ENCODE assay signal across 14 cellular contexts in genomic region chr2:177467646-177468045, GRCh38.
A peak's percentile ranks its signal among the peaks of the same experiment; 100 is the strongest.
DNase-seq lines count a peak whose midpoint lies in the region; ATAC-seq, FAIRE-seq and TF ChIP-seq lines count a peak whose summit lies in the region.
"Had no signal": no experiment of that assay in that cellular context is flagged by ENCODE, and none has a peak within 500 bp of the region (broad histone marks: within the 10 kb centered on the region; RNA-seq: fewer than 3 reads in every experiment).

No MANE protein-coding gene starts in this region.

- H3K9ac ChIP-seq in K562 (ENCODE audit: insufficient read depth in 1 of 2, low read depth in 2 of 2, low read length in 2 of 2) = no peak overlapping the region
- H3K9ac ChIP-seq: BLaER1 had no signal

- FAIRE-seq in K562 (lab: Jason Lieb, UNC) = no peak
- FAIRE-seq: HTR-8/SVneo had no signal

- H3K9me3 ChIP-seq in K562 (replicated peaks; ENCODE audit: control insufficient read depth, insufficient read depth, low read depth, low read length) = no peaks in the 10 kb centered on the region; the same call in 1 of the 2 replicates

- 71% methylated on average over 1 of the region's 1 CpG for WGBS in K562 (ENCODE audit: insufficient coverage, low coverage, missing lambda C conversion rate)

- H3K9me1 ChIP-seq in K562 (ENCODE audit: control insufficient read depth, insufficient read depth, low read length) = no peaks in the 10 kb centered on the region

- no peak overlapping the region for H2AFZ ChIP-seq in K562 (ENCODE audit: low read depth, low read length)

- no peak overlapping the region for H3K4me2 ChIP-seq in K562 (ENCODE audit: insufficient read depth, low read length)
- H3K4me2 ChIP-seq: BLaER1 had no signal

- POLR2A ChIA-PET in K562 (lab: Yijun Ruan, JAX) = no interaction called here

- H3K4me3 ChIP-seq in K562 (no peak overlapping the region), kidney epithelial cell (ENCODE audit: low read depth, low read length) (no peak overlapping the region)
- H3K4me3 ChIP-seq: BLaER1, dorsolateral prefrontal cortex had no signal

- H3K4me1 ChIP-seq in K562 (replicated peaks in 1 of 2; ENCODE audit: control insufficient read depth in 2 of 2, insufficient read depth in 2 of 2, low read length in 2 of 2) = peaks cover 0 to 6% of the 10 kb centered on the region in 2 experiments; a peak in 1 of 5 replicates
- H3K4me1 ChIP-seq: BLaER1 had no signal

- intact Hi-C loops in K562 (cut with micrococcal nuclease) = no loop called here

- in situ Hi-C loops in K562 (cut with MboI) = no loop called here

- H3K27me3 ChIP-seq in K562 (ENCODE audit: control insufficient read depth in 2 of 2, insufficient read depth in 2 of 2, low read length in 2 of 2) = no peaks in the 10 kb centered on the region
- H3K27me3 ChIP-seq in kidney epithelial cell (ENCODE audit: control insufficient read depth, insufficient read depth, low read length) = no peaks in the 10 kb centered on the region
- H3K27me3 ChIP-seq: BLaER1, dorsolateral prefrontal cortex had no signal

- DNase-seq in EL (peak; percentile 47), MV-4-11 (lab: John Stamatoyannopoulos, UW) (peak; percentile 60), K562 (ENCODE audit: extremely low read depth in 1 of 4, low spot score in 3 of 4) (no peak), kidney epithelial cell (ENCODE audit: low read depth) (peak; percentile 21), cerebellar cortex (ENCODE audit: low spot score) (no peak), glomerular visceral epithelial cell (ENCODE audit: extremely low spot score) (no peak), epidermal melanocyte (ENCODE audit: insufficient read length, low spot score) (no peak)
- DNase-seq: dorsolateral prefrontal cortex; naive thymus-derived CD8-positive, alpha-beta T cell; NCI-H1417 treated with DMSO at 0.1 percent for 48 hours; NCI-H526 had no signal

- ATAC-seq in K562 (no peak), HG03342 (IDR thresholded peaks at IDR 0.05; ENCODE audit: unreplicated experiment) (no peak)
- ATAC-seq: naive thymus-derived CD8-positive, alpha-beta T cell had no signal

- no peak overlapping the region for H3K27ac ChIP-seq in K562 (ENCODE audit: extremely low read depth, low read depth, low read length)
- H3K27ac ChIP-seq: BLaER1, dorsolateral prefrontal cortex had no signal

- TF ChIP-seq RAD21 in K562 (CRISPR knock-in tag; conservative IDR thresholded peaks at IDR 0.05 in 1 of 2, IDR thresholded peaks at IDR 0.05 in 1 of 2) = no peak

- TF ChIP-seq CTCF in K562 (IDR thresholded peaks at IDR 0.05 in 2 of 3, conservative IDR thresholded peaks at IDR 0.05 in 1 of 3; ENCODE audit: insufficient read depth in 2 of 3, low read depth in 1 of 3, low read length in 3 of 3) (no peak), kidney epithelial cell (IDR thresholded peaks at IDR 0.05; ENCODE audit: insufficient read depth, low read length, poor library complexity, severe bottlenecking) (no peak)

- CTCF ChIA-PET in K562 (lab: Yijun Ruan, JAX; ENCODE audit: low intra/inter-chr PET ratio) = no interaction called here

- H3K36me3 ChIP-seq in K562 (ENCODE audit: control insufficient read depth, insufficient read depth, low read length) (peaks cover 31% of the 10 kb centered on the region; the same call in 2 of the 3 replicates), kidney epithelial cell (ENCODE audit: control insufficient read depth, insufficient read depth, low read length) (peaks cover 3% of the 10 kb centered on the region)

- H4K20me1 ChIP-seq in K562 (replicated peaks; ENCODE audit: control insufficient read depth, insufficient read depth, low read length) = no peaks in the 10 kb centered on the region
- H4K20me1 ChIP-seq: BLaER1 had no signal

- TF ChIP-seq POLR2A in K562 (conservative IDR thresholded peaks at IDR 0.05) = no peak

- H3K79me2 ChIP-seq in K562 (ENCODE audit: control insufficient read depth, insufficient read depth, low read length) = no peaks in the 10 kb centered on the region

- BruUV-seq in K562 (replicated peaks; lab: Mats Ljungman, UMichigan) = no TSS peak

- no peak for TF ChIP-seq EP300 in K562 (IDR thresholded peaks at IDR 0.05; ENCODE audit: low read length)

TF ChIP-seq in K562, 482 proteins besides CTCF, POLR2A, EP300 and RAD21:
- TF ChIP-seq ATF3 (IDR thresholded peaks at IDR 0.05) = peak; percentile 60
- no peak for TF ChIP-seq ATF3 (CRISPR knock-in tag; conservative IDR thresholded peaks at IDR 0.05)
- no peak for TF ChIP-seq CSDE1 (IDR thresholded peaks at IDR 0.05)
- TF ChIP-seq ZNF184 (CRISPR knock-in tag; IDR thresholded peaks at IDR 0.05) = no peak
- TF ChIP-seq CAMTA2 (CRISPR knock-in tag; conservative IDR thresholded peaks at IDR 0.05) = no peak
- TF ChIP-seq MEF2A (IDR thresholded peaks at IDR 0.05; ENCODE audit: control insufficient read depth, low read depth, low read length) = peak; percentile 57; the same call in 1 of the 2 replicates
TF ChIP-seq in K562: peak in this region for 2.

Comparison
In these comparisons a context has a peak if more than half of its experiments do, and no peak if none do; other contexts are left out.
1. DNase-seq: peak in EL (single experiment), MV-4-11 (single experiment) and kidney epithelial cell (single experiment); none in K562 (0 of 4), cerebellar cortex (single experiment), glomerular visceral epithelial cell (single experiment) and epidermal melanocyte (single experiment).